ENCODE assay signal across 14 cellular contexts in the genomic region with DNA sequence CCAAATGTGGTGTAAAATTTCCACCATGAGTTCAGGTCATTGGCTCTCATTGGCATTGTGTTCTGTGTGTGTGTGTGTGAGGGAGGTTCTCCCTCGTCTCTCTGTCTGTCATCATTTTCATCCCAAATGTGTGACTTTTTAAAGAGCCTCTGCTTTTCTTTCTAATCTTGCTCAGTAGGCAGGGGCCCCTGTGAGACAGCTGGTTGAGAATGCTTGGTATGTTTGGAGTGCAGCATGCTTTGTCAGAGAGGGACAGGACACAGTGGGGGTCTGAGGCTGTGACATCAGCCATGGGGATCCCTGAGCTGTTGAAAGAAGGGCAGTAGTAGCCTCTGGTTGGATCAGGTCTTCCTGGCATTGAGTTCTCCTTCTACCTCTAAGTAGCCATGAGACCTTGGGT. TPM values are rescaled to one million over a fixed set of nuclear protein-coding genes. Genes with fewer than 3 reads are reported as not detected.
DNase-seq lines count a peak whose midpoint lies in the region; ATAC-seq, FAIRE-seq and TF ChIP-seq lines count a peak whose summit lies in the region.
"Had no signal": no experiment of that assay in that cellular context is flagged by ENCODE, and none has a peak within 500 bp of the region (broad histone marks: within the 10 kb centered on the region; RNA-seq: fewer than 3 reads in every experiment).

No MANE protein-coding gene starts in this region.

- H4K8ac ChIP-seq in trophoblast cell (ENCODE audit: low read depth, low read length): no peak overlapping the region

- FAIRE-seq in kidney (lab: Jason Lieb, UNC): no peak
- FAIRE-seq: GM12878 had no signal

- intact Hi-C loops in kidney (cut with DNase I): no loop called here

- H2AK5ac ChIP-seq in trophoblast cell (ENCODE audit: low read length): no peak overlapping the region

- peaks cover 50% of the 10 kb centered on the region for H3F3A ChIP-seq in GM23248 (ENCODE audit: insufficient read depth)

- H3K79me2 ChIP-seq in GM23248 (ENCODE audit: insufficient read depth): peaks cover 61% of the 10 kb centered on the region
- H3K79me2 ChIP-seq in trophoblast cell (ENCODE audit: control insufficient read depth, insufficient read depth, low read length, poor library complexity): peaks cover 6% of the 10 kb centered on the region

- no peaks in the 10 kb centered on the region for H4K20me1 ChIP-seq in GM23248 (ENCODE audit: insufficient read depth)

- H2BK120ac ChIP-seq in trophoblast cell (ENCODE audit: insufficient read depth, low read length, poor library complexity): no peak overlapping the region

- H3K4me1 ChIP-seq in GM23248 (ENCODE audit: insufficient read depth) (peaks cover 49% of the 10 kb centered on the region), RWPE2 (ENCODE audit: insufficient read depth, poor library complexity, severe bottlenecking) (peaks cover 30% of the 10 kb centered on the region), trophoblast cell (ENCODE audit: control insufficient read depth in 1 of 2, insufficient read depth in 2 of 2, low read length in 2 of 2) (peaks cover 6% of the 10 kb centered on the region in 2 experiments), kidney (ENCODE audit: control insufficient read depth in 1 of 2, insufficient read depth in 1 of 2, low read depth in 1 of 2, low read length in 2 of 2) (peaks cover 0 to 2% of the 10 kb centered on the region in 2 donors)

- no peak overlapping the region for H3K23ac ChIP-seq in trophoblast cell (ENCODE audit: low read length)

- H3K18ac ChIP-seq in trophoblast cell (ENCODE audit: low read length): no peak overlapping the region

- H2BK5ac ChIP-seq in trophoblast cell (ENCODE audit: low read depth, low read length, poor library complexity): no peak overlapping the region

- H3K9me3 ChIP-seq in GM23248 (ENCODE audit: low read depth) (no peaks in the 10 kb centered on the region), RWPE2 (ENCODE audit: severe bottlenecking) (no peaks in the 10 kb centered on the region), trophoblast cell (ENCODE audit: insufficient read depth, low read depth, low read length) (no peaks in the 10 kb centered on the region), kidney (ENCODE audit: control insufficient read depth in 1 of 2, low read length in 2 of 2) (no peaks in the 10 kb centered on the region)

- TF ChIP-seq CTCF in RWPE2 (IDR thresholded peaks at IDR 0.05; ENCODE audit: poor library complexity, severe bottlenecking) (no peak), fibroblast of the aortic adventitia (IDR thresholded peaks at IDR 0.05; ENCODE audit: insufficient read depth, low read length) (no peak), kidney (IDR thresholded peaks at IDR 0.05; ENCODE audit: borderline replicate concordance, extremely low read depth, insufficient read depth) (no peak)

- H2BK12ac ChIP-seq in trophoblast cell (ENCODE audit: low read length): no peak overlapping the region

- H3K79me1 ChIP-seq in trophoblast cell (ENCODE audit: low read length): peaks cover 5% of the 10 kb centered on the region

- peak overlapping the region; percentile 53 for H3K27ac ChIP-seq in GM23248
- peak overlapping the region; percentile 66 for H3K27ac ChIP-seq in RWPE2 (ENCODE audit: poor library complexity, severe bottlenecking)
- H3K27ac ChIP-seq in trophoblast cell (ENCODE audit: low read depth, low read length): no peak overlapping the region
- H3K27ac ChIP-seq in kidney (ENCODE audit: low read depth in 2 of 2, low read length in 2 of 2): no peak overlapping the region
- H3K27ac ChIP-seq: HL-60, VCaP had no signal

- DNase-seq in GM23248: peak; percentile 68
- DNase-seq in RWPE2 (ENCODE audit: low spot score): no peak
- DNase-seq in fibroblast of the aortic adventitia (ENCODE audit: low read depth): peak; percentile 57
- peak in 1 of 2 donors; percentile 38 for DNase-seq in trophoblast cell
- no peak for DNase-seq in kidney
- DNase-seq in DMS114 treated with DMSO at 0.1 percent for 48 hours (lab: John Stamatoyannopoulos, UW; ENCODE audit: unreplicated experiment): no peak
- DNase-seq: activated T-cell treated with anti-CD3 and anti-CD28 coated beads, Interleukin-2, amount 50 U/mL, for 1 hour; NCI-H510A treated with DMSO at 0.1 percent for 48 hours; SHP77 had no signal

- H3K4me3 ChIP-seq in GM23248 (peak overlapping the region; percentile 17), RWPE2 (ENCODE audit: severe bottlenecking) (no peak overlapping the region), fibroblast of the aortic adventitia (ENCODE audit: low read depth, low read length) (no peak overlapping the region), trophoblast cell (ENCODE audit: low read depth, low read length) (no peak overlapping the region), kidney (ENCODE audit: low read length in 2 of 2) (no peak overlapping the region)
- H3K4me3 ChIP-seq: GM12878 had no signal

- H3K4me2 ChIP-seq in GM23248 (ENCODE audit: unreplicated experiment) (peak overlapping the region; percentile 69), trophoblast cell (ENCODE audit: low read length) (peak overlapping the region; percentile 7)

- 0% methylated on average over 1 of the region's 1 CpG for WGBS in GM23248 (ENCODE audit: low coverage in 1 of 2, low lambda C conversion rate in 2 of 2, missing lambda C conversion rate in 2 of 2), 2 experiments
- no CpG with 5 or more reads among the region's 1 CpG for WGBS in trophoblast cell (ENCODE audit: extremely low coverage, insufficient coverage, insufficient read length)

- no peak overlapping the region for H4K91ac ChIP-seq in trophoblast cell (ENCODE audit: low read depth, low read length)

- peak overlapping the region; percentile 60 for H3K4ac ChIP-seq in trophoblast cell (ENCODE audit: low read depth, low read length)

- no peaks in the 10 kb centered on the region for H3K36me3 ChIP-seq in GM23248 (ENCODE audit: low read depth)
- H3K36me3 ChIP-seq in RWPE2 (ENCODE audit: low read depth): no peaks in the 10 kb centered on the region
- H3K36me3 ChIP-seq in trophoblast cell (ENCODE audit: control insufficient read depth in 1 of 2, insufficient read depth in 2 of 2, low read length in 2 of 2): peaks cover 0 to 2% of the 10 kb centered on the region in 2 experiments
- no peaks in the 10 kb centered on the region for H3K36me3 ChIP-seq in kidney (ENCODE audit: control insufficient read depth in 1 of 2, insufficient read depth in 2 of 2, low read length in 2 of 2)

- H3K27me3 ChIP-seq in GM23248 (replicated peaks; ENCODE audit: insufficient read depth): no peaks in the 10 kb centered on the region
- no peaks in the 10 kb centered on the region for H3K27me3 ChIP-seq in RWPE2 (ENCODE audit: insufficient read depth, poor library complexity, severe bottlenecking)
- H3K27me3 ChIP-seq in trophoblast cell (ENCODE audit: insufficient read depth, low read length): no peaks in the 10 kb centered on the region

- ATAC-seq in RWPE2 (ENCODE audit: low read depth) (0 out of 3 replicates have a peak, but pooled peaks have one; percentile 24), GM21390 (IDR thresholded peaks at IDR 0.05; ENCODE audit: unreplicated experiment) (no peak), GM19455 (IDR thresholded peaks at IDR 0.05; ENCODE audit: unreplicated experiment) (no peak)
- ATAC-seq: GM12878 had no signal

- H4K12ac ChIP-seq in trophoblast cell (ENCODE audit: low read depth, low read length): no peak overlapping the region

- H3K14ac ChIP-seq in trophoblast cell (ENCODE audit: low read length): no peak overlapping the region

- H3K9ac ChIP-seq in GM23248 (no peak overlapping the region), trophoblast cell (ENCODE audit: low read length) (no peak overlapping the region), kidney (ENCODE audit: low read length in 2 of 2) (no peak overlapping the region)

- 0 out of 2 replicates have a peak overlapping the region, but pooled peaks have one; percentile 10 for H2AFZ ChIP-seq in GM23248
- H2AFZ ChIP-seq in trophoblast cell (ENCODE audit: insufficient read depth, low read length, poor library complexity): no peak overlapping the region

- no peaks in the 10 kb centered on the region for H3K9me2 ChIP-seq in GM23248 (ENCODE audit: insufficient read depth)

- in situ Hi-C loops in GM23248 (cut with MboI): no loop called here

RNA-seq across cellular contexts. Expression of gene PTPRM, which starts 10.6 kb away (rescaled TPM):
- 62.8 and 77.4 TPM in 2 replicates for total RNA-seq in GM23248 (2014; rRNA removed; shearing (Covaris generic))
- polyA plus RNA-seq in GM23248 (2016; fragmentation: Nextera tagmentation; extraction: Ambion mirVana) (29.4 and 30.9 TPM in 2 replicates), kidney (ENCODE audit: insufficient read depth, low read depth, low replicate concordance) (52.4 TPM)
- total RNA-seq in fibroblast of the aortic adventitia (ENCODE audit: low replicate concordance) (64.2 and 65.3 TPM in 2 replicates), kidney (98.9 TPM)
- 73.1 and 78.5 TPM in 2 replicates for polyA plus RNA-seq in trophoblast cell (2013)

Comparison
In these comparisons a context has a peak if more than half of its experiments do, and no peak if none do; other contexts are left out.
1. DNase-seq: peak in GM23248 (single experiment) and fibroblast of the aortic adventitia (single experiment); none in RWPE2 (single experiment), kidney (single experiment) and DMS114 treated with DMSO at 0.1 percent for 48 hours (single experiment).
2. H3K27ac ChIP-seq: peak in GM23248 (single experiment) and RWPE2 (single experiment); none in trophoblast cell (single experiment) and kidney (0 of 2).